Comparison of ENCODE assay signal across 1 cellular context in genomic region chr12:65306603-65307501, GRCh38.
TF ChIP-seq lines count a peak whose summit lies in the region.

No MANE protein-coding gene starts in this region.

TF ChIP-seq in K562, 482 proteins besides CTCF, POLR2A, EP300 and RAD21 (continued from another document):
- TF ChIP-seq ATF2 (CRISPR knock-in tag; IDR thresholded peaks at IDR 0.05): no peak
